Comparison of ENCODE assay signal across 18 cellular contexts in the genomic region with DNA sequence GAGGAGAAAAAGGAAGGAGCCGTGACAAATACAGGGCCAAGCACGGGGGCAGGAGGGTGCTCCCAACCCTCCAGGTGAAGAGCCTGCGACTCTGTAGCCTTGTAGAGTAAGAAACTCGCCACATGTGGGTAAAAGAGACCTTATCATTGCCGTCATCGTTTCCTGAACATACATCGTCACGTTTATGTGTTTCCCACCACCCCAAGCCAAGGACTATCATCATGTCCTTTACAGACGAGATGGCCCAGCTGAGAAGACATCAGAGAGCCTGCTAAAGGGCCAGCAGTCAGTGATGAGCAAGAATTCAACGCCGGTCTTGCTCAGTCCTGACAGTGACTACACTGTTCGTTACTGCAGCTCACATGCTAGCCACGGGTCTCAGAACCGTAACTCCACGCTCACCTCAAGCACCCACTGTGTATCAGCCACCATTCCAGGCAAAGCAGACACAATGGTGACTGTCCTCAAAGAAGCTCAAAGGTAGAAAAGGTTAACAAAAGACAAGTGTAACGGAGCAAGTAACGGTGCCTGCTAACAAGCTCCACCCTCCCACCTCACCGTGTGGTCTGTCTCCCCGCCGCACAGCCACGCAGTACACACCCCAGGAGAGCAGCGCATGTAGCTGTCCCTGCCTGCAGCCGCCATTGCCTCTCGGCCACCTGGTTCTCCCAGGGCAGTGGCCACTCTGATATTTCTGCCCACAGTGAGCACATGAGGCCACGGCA.
DNase-seq lines count a peak whose midpoint lies in the region; ATAC-seq and FAIRE-seq lines count a peak whose summit lies in the region.
"Had no signal": no experiment of that assay in that cellular context is flagged by ENCODE, and none has a peak within 500 bp of the region (broad histone marks: within the 10 kb centered on the region; RNA-seq: fewer than 3 reads in every experiment).

No MANE protein-coding gene starts in this region.

- no peaks in the 10 kb centered on the region for H3K4me1 ChIP-seq in CD4-positive, alpha-beta memory T cell (ENCODE audit: insufficient read depth, low read length)
- no peaks in the 10 kb centered on the region for H3K4me1 ChIP-seq in rectal smooth muscle tissue (ENCODE audit: control insufficient read depth, insufficient read depth, low read length)
- H3K4me1 ChIP-seq: right lobe of liver, stomach had no signal

- H3K36me3 ChIP-seq in CD4-positive, alpha-beta memory T cell (ENCODE audit: insufficient read depth, low read length), result no peaks in the 10 kb centered on the region
- no peaks in the 10 kb centered on the region for H3K36me3 ChIP-seq in rectal smooth muscle tissue (ENCODE audit: control insufficient read depth, insufficient read depth, low read length)
- H3K36me3 ChIP-seq: right lobe of liver had no signal

- ATAC-seq in activated naive CD8-positive, alpha-beta T cell treated with anti-CD3 and anti-CD28 coated beads, Interleukin-2, amount 50 U/mL, for 24 hours, result peak; percentile 34
- ATAC-seq in HG03135 (IDR thresholded peaks at IDR 0.05; ENCODE audit: unreplicated experiment), result no peak
- no peak for ATAC-seq in HG03442 (IDR thresholded peaks at IDR 0.05; ENCODE audit: unreplicated experiment)
- ATAC-seq: GM23338 had no signal

- H3K36me3 Mint-ChIP-seq in CD4-positive, alpha-beta memory T cell, result peaks cover 8 to 10% of the 10 kb centered on the region in 2 donors
- H3K36me3 Mint-ChIP-seq in activated naive CD8-positive, alpha-beta T cell treated with anti-CD3 and anti-CD28 coated beads, Interleukin-2, amount 50 U/mL, for 24 hours (ENCODE audit: low read depth), result peaks cover 13% of the 10 kb centered on the region

- FAIRE-seq in HTR-8/SVneo (lab: Jason Lieb, UNC), result peak; percentile 74
- FAIRE-seq: G401.6, kidney had no signal

- H3K27me3 ChIP-seq in CD4-positive, alpha-beta memory T cell (ENCODE audit: insufficient read depth, low read length), result no peaks in the 10 kb centered on the region
- H3K27me3 ChIP-seq in rectal smooth muscle tissue (ENCODE audit: control insufficient read depth, insufficient read depth, low read length), result no peaks in the 10 kb centered on the region
- H3K27me3 ChIP-seq: right lobe of liver, stomach, tibial nerve had no signal

- H3K4me3 ChIP-seq in CD4-positive, alpha-beta memory T cell (ENCODE audit: low read length in 2 of 2), result no peak overlapping the region
- no peak overlapping the region for H3K4me3 ChIP-seq in rectal smooth muscle tissue (ENCODE audit: low read length)
- H3K4me3 ChIP-seq: GM23338, right lobe of liver, stomach, tibial nerve had no signal

- intact Hi-C loops in CD4-positive, alpha-beta memory T cell (cut with micrococcal nuclease), result no loop called here

- no peaks in the 10 kb centered on the region for H3K27me3 Mint-ChIP-seq in CD4-positive, alpha-beta memory T cell
- no peaks in the 10 kb centered on the region for H3K27me3 Mint-ChIP-seq in activated naive CD8-positive, alpha-beta T cell treated with anti-CD3 and anti-CD28 coated beads, Interleukin-2, amount 50 U/mL, for 24 hours

- DNase-seq in CD4-positive, alpha-beta memory T cell, result no peak
- DNase-seq in HTR-8/SVneo (ENCODE audit: insufficient read length, low spot score) (no peak), NCI-H2081 (lab: John Stamatoyannopoulos, UW) (no peak)
- DNase-seq in activated naive CD8-positive, alpha-beta T cell treated with anti-CD3 and anti-CD28 coated beads, Interleukin-2, amount 50 U/mL, for 24 hours, result no peak
- DNase-seq: anterior cingulate cortex; Karpas-422; kidney; MV-4-11; right lobe of liver; stimulated activated CD4-positive, alpha-beta T cell treated with anti-CD3 and anti-CD28 coated beads, Interleukin-12 subunit alpha, Interleukin-12 subunit beta, amount 100 ng/mL, for 4 hours; stimulated activated CD4-positive, alpha-beta T cell treated with anti-CD3 and anti-CD28 coated beads, Interleukin-4, amount 100 ng/mL, for 4 hours; stomach had no signal

- H3K9me3 ChIP-seq in CD4-positive, alpha-beta memory T cell (ENCODE audit: control insufficient read depth in 1 of 2, low read length in 2 of 2), result no peaks in the 10 kb centered on the region
- H3K9me3 ChIP-seq: right lobe of liver, stomach, tibial nerve had no signal

- CTCF ChIA-PET in CD4-positive, alpha-beta memory T cell (lab: Charles Lee; ENCODE audit: partially characterized antibody), result no interaction called here

- no peak overlapping the region for H3K27ac ChIP-seq in CD4-positive, alpha-beta memory T cell (ENCODE audit: low read depth, low read length)
- H3K27ac ChIP-seq in rectal smooth muscle tissue (ENCODE audit: low read depth, low read length), result no peak overlapping the region
- H3K27ac ChIP-seq: right lobe of liver, stomach, tibial nerve had no signal

- H3K4me1 Mint-ChIP-seq in CD4-positive, alpha-beta memory T cell, result peaks cover 5 to 28% (median 9%) of the 10 kb centered on the region in 4 donors
- peaks cover 28% of the 10 kb centered on the region for H3K4me1 Mint-ChIP-seq in activated naive CD8-positive, alpha-beta T cell treated with anti-CD3 and anti-CD28 coated beads, Interleukin-2, amount 50 U/mL, for 24 hours

- H3K9ac ChIP-seq in rectal smooth muscle tissue (ENCODE audit: low read length), result peak overlapping the region; percentile 21

- H3K9me3 Mint-ChIP-seq in CD4-positive, alpha-beta memory T cell, result no peaks in the 10 kb centered on the region
- no peaks in the 10 kb centered on the region for H3K9me3 Mint-ChIP-seq in activated naive CD8-positive, alpha-beta T cell treated with anti-CD3 and anti-CD28 coated beads, Interleukin-2, amount 50 U/mL, for 24 hours
- H3K9me3 Mint-ChIP-seq: GM23338 had no signal

- peak overlapping the region in 2 of 8 donors; percentile 17 to 40 for H3K4me3 Mint-ChIP-seq in CD4-positive, alpha-beta memory T cell
- H3K4me3 Mint-ChIP-seq in activated naive CD8-positive, alpha-beta T cell treated with anti-CD3 and anti-CD28 coated beads, Interleukin-2, amount 50 U/mL, for 24 hours, result no peak overlapping the region
- H3K4me3 Mint-ChIP-seq: GM23338 had no signal

- POLR2A ChIA-PET in CD4-positive, alpha-beta memory T cell (lab: Charles Lee; ENCODE audit: partially characterized antibody), result no interaction called here

- H3K27ac Mint-ChIP-seq in CD4-positive, alpha-beta memory T cell, result peak overlapping the region in 4 of 7 donors; percentile 19 to 88 (median 54)
- H3K27ac Mint-ChIP-seq in activated naive CD8-positive, alpha-beta T cell treated with anti-CD3 and anti-CD28 coated beads, Interleukin-2, amount 50 U/mL, for 24 hours, result peak overlapping the region; percentile 81
- H3K27ac Mint-ChIP-seq: GM23338 had no signal
